7 cellular contexts compared by ENCODE assay signal in genomic region chr11:77791301-77791700, GRCh38.
"Had no signal": no experiment of that assay in that cellular context is flagged by ENCODE, and none has a peak within 500 bp of the region (broad histone marks: within the 10 kb centered on the region; RNA-seq: fewer than 3 reads in every experiment).

No MANE protein-coding gene starts in this region.

- DNase-seq: GM23248, GOT3, H7, HCEC 1CT, IMR-90, KG1 had no signal

- H2AFZ ChIP-seq: GM23248 had no signal

- H3K27ac ChIP-seq: GM23248 had no signal

- H3K4me3 ChIP-seq: GM23248, K562 had no signal

- H3K9ac ChIP-seq: GM23248 had no signal

- ATAC-seq: K562 had no signal
